17 cellular contexts compared by ENCODE assay signal in genomic region chr4:181757921-181758320, GRCh38.
"Had no signal": no experiment of that assay in that cellular context is flagged by ENCODE, and none has a peak within 500 bp of the region (broad histone marks: within the 10 kb centered on the region; RNA-seq: fewer than 3 reads in every experiment).

No MANE protein-coding gene starts in this region.

- H3K36me3 ChIP-seq: breast epithelium, heart right ventricle, pancreas, tibial nerve, uterus had no signal

- H3K36me3 Mint-ChIP-seq: stimulated activated naive B cell treated with anti-CD40 and anti-IgM and Interleukin-4, amounts not matched to agents 10 μg/mL and 1 μg/mL and 100 μg/mL, for 72 hours had no signal

- H3K27me3 ChIP-seq: breast epithelium, heart right ventricle, pancreas, tibial nerve, uterus had no signal

- H3K27ac Mint-ChIP-seq: activated naive CD4-positive, alpha-beta T cell treated with anti-CD3 and anti-CD28 coated beads for 36 hours; activated naive CD8-positive, alpha-beta T cell treated with anti-CD3 and anti-CD28 coated beads, Interleukin-2, amount 50 U/mL, for 24 hours; activated T-helper 17 cell treated with anti-CD3 and anti-CD28 coated beads, Interleukin-2, amount 50 U/mL, for 72 hours; effector memory CD8-positive, alpha-beta T cell; stimulated activated naive B cell treated with anti-CD40 and anti-IgM and Interleukin-4, amounts not matched to agents 10 μg/mL and 1 μg/mL and 100 μg/mL, for 72 hours had no signal

- H3K27me3 Mint-ChIP-seq: activated naive CD8-positive, alpha-beta T cell treated with anti-CD3 and anti-CD28 coated beads, Interleukin-2, amount 50 U/mL, for 24 hours; activated T-helper 17 cell treated with anti-CD3 and anti-CD28 coated beads, Interleukin-2, amount 50 U/mL, for 72 hours; effector memory CD8-positive, alpha-beta T cell; stimulated activated naive B cell treated with anti-CD40 and anti-IgM and Interleukin-4, amounts not matched to agents 10 μg/mL and 1 μg/mL and 100 μg/mL, for 72 hours had no signal

- H3K4me1 Mint-ChIP-seq: activated naive CD8-positive, alpha-beta T cell treated with anti-CD3 and anti-CD28 coated beads, Interleukin-2, amount 50 U/mL, for 24 hours; activated T-helper 17 cell treated with anti-CD3 and anti-CD28 coated beads, Interleukin-2, amount 50 U/mL, for 72 hours had no signal

- H3K27ac ChIP-seq: breast epithelium, heart right ventricle, pancreas, skin epidermis, tibial nerve, uterus had no signal

- H3K4me1 ChIP-seq: breast epithelium, heart right ventricle, pancreas, uterus had no signal

- H3K9me3 ChIP-seq: breast epithelium, pancreas, tibial nerve, uterus had no signal

- H3K9me3 Mint-ChIP-seq: activated T-helper 17 cell treated with anti-CD3 and anti-CD28 coated beads, Interleukin-2, amount 50 U/mL, for 72 hours had no signal

- H3K4me3 Mint-ChIP-seq: activated naive CD4-positive, alpha-beta T cell treated with anti-CD3 and anti-CD28 coated beads for 36 hours; activated naive CD8-positive, alpha-beta T cell treated with anti-CD3 and anti-CD28 coated beads, Interleukin-2, amount 50 U/mL, for 24 hours; activated T-helper 17 cell treated with anti-CD3 and anti-CD28 coated beads, Interleukin-2, amount 50 U/mL, for 72 hours; effector memory CD8-positive, alpha-beta T cell; stimulated activated naive B cell treated with anti-CD40 and anti-IgM and Interleukin-4, amounts not matched to agents 10 μg/mL and 1 μg/mL and 100 μg/mL, for 72 hours had no signal

- ATAC-seq: activated naive CD8-positive, alpha-beta T cell treated with anti-CD3 and anti-CD28 coated beads, Interleukin-2, amount 50 U/mL, for 24 hours; activated T-helper 17 cell treated with anti-CD3 and anti-CD28 coated beads, Interleukin-2, amount 50 U/mL, for 72 hours; effector memory CD8-positive, alpha-beta T cell; heart right ventricle; pancreas; stimulated activated naive B cell treated with anti-CD40 and anti-IgM and Interleukin-4, amounts not matched to agents 10 μg/mL and 1 μg/mL and 100 μg/mL, for 72 hours had no signal

- H3K4me3 ChIP-seq: breast epithelium, heart right ventricle, pancreas, skin epidermis, tibial nerve, uterus had no signal

- DNase-seq: activated CD4-positive, alpha-beta T cell treated with anti-CD3 and anti-CD28 coated beads, Interleukin-2, amount 50 U/mL, for 48 hours; activated naive CD4-positive, alpha-beta T cell treated with anti-CD3 and anti-CD28 coated beads for 36 hours; activated naive CD8-positive, alpha-beta T cell treated with anti-CD3 and anti-CD28 coated beads, Interleukin-2, amount 50 U/mL, for 24 hours; aorta; dermis blood vessel endothelial cell; effector memory CD8-positive, alpha-beta T cell; heart right ventricle; pancreas; stimulated activated CD4-positive, alpha-beta T cell treated with anti-CD3 and anti-CD28 coated beads, Interleukin-15, amount 100 ng/mL, for 24 hours; stimulated activated CD4-positive, alpha-beta T cell treated with anti-CD3 and anti-CD28 coated beads, Interleukin-4, amount 100 ng/mL, for 1 hour; stimulated activated naive B cell treated with anti-CD40 and anti-IgM and Interleukin-4, amounts not matched to agents 10 μg/mL and 1 μg/mL and 100 μg/mL, for 72 hours; T1000; uterus had no signal
